26 cellular contexts compared by ENCODE assay signal in the genomic region with DNA sequence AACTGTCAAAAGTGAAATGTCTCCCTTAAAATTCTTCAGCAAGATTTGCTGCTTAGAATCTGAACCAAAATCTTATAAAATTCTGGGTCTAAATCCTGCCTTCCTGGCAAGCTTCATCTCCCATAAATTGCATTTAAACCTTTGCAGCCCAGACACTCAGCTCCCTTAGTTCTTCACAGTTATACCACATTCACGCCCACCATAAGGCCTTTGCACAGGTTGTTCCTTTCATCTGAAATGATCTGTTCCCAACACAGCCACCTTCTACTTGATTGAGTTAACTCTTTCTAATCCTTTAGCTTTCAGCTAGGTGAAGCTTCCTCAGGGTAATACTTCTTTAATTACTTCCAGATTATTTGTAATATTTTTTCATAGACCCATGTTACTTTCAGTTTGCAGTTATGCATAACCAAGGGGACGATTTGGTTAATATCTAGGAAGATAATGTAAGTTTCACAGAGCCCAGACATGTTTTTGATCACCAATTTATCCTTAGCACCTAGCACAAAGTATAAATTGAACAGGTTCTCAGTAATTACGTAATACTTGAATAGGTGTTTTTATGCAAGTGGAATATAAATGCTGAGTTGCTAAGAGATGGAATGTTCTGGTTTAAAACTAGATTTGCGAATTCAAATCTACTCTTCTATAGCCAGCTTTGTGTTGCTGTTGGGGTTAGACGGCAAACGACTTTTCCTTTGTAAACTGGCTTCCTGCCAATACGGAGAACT.
"Had no signal": no experiment of that assay in that cellular context is flagged by ENCODE, and none has a peak within 500 bp of the region (broad histone marks: within the 10 kb centered on the region; RNA-seq: fewer than 3 reads in every experiment).

No MANE protein-coding gene starts in this region.

- H3K27me3 ChIP-seq: esophagus muscularis mucosa, gastroesophageal sphincter, spleen had no signal

- H3K4me3 ChIP-seq: esophagus muscularis mucosa, gastroesophageal sphincter, left ventricle myocardium inferior, lower lobe of right lung, prostate gland, spleen had no signal

- DNase-seq: effector memory CD4-positive, alpha-beta T cell; foreskin fibroblast; glutamatergic neuron; immature natural killer cell; kidney; left cardiac atrium; left ventricle myocardium inferior; lower lobe of right lung; mesenchymal stem cell; midbrain; naive B cell; nephron progenitor cell; retina; spleen; stimulated activated CD4-positive, alpha-beta T cell treated with anti-CD3 and anti-CD28 coated beads, Interleukin-15, amount 100 ng/mL, for 24 hours; stimulated activated CD4-positive, alpha-beta T cell treated with anti-CD3 and anti-CD28 coated beads, Interleukin-1b, Interleukin-23, amount 100 ng/mL, for 48 hours; stimulated activated CD4-positive, alpha-beta T cell treated with anti-CD3 and anti-CD28 coated beads, Interleukin-4, amount 100 ng/mL, for 24 hours; stimulated activated naive B cell treated with anti-CD40 and anti-IgM and Interleukin-4, amounts not matched to agents 10 μg/mL and 1 μg/mL and 100 μg/mL, for 72 hours; stimulated activated naive CD8-positive, alpha-beta T cell treated with anti-CD3 and anti-CD28 coated beads, Interleukin-15, amount 100 ng/mL, for 72 hours; trophoblast cell had no signal

- H3K9ac ChIP-seq: parathyroid adenoma had no signal

- H3K36me3 ChIP-seq: esophagus muscularis mucosa, gastroesophageal sphincter, left ventricle myocardium inferior, lower lobe of right lung, prostate gland, spleen had no signal

- H3K9me3 ChIP-seq: esophagus muscularis mucosa, gastroesophageal sphincter, left ventricle myocardium inferior, lower lobe of right lung, prostate gland, spleen had no signal

- H2AFZ ChIP-seq: parathyroid adenoma had no signal

- ATAC-seq: gastroesophageal sphincter; left cardiac atrium; lower lobe of right lung; sciatic nerve; stimulated activated naive B cell treated with anti-CD40 and anti-IgM and Interleukin-4, amounts not matched to agents 10 μg/mL and 1 μg/mL and 100 μg/mL, for 72 hours; stimulated activated naive CD8-positive, alpha-beta T cell treated with anti-CD3 and anti-CD28 coated beads, Interleukin-15, amount 100 ng/mL, for 72 hours had no signal

- H3K79me2 ChIP-seq: parathyroid adenoma had no signal

- H3K4me1 ChIP-seq: esophagus muscularis mucosa, gastroesophageal sphincter, left ventricle myocardium inferior, lower lobe of right lung, parathyroid adenoma, prostate gland, spleen had no signal

- H3K27ac ChIP-seq: epithelial cell of prostate, esophagus muscularis mucosa, gastroesophageal sphincter, left ventricle myocardium inferior, lower lobe of right lung, parathyroid adenoma, prostate gland, spleen had no signal
